Comparison of ENCODE assay signal across 8 cellular contexts in genomic region chr19:33235269-33235995, GRCh38. TPM values are rescaled to one million over a fixed set of nuclear protein-coding genes. Genes with fewer than 3 reads are reported as not detected.
DNase-seq lines count a peak whose midpoint lies in the region; ATAC-seq and TF ChIP-seq lines count a peak whose summit lies in the region.

No MANE protein-coding gene starts in this region.

- ATAC-seq in omental fat pad (ENCODE audit: low FRiP score): no peak

- DNase-seq in DMS53 treated with DMSO at 0.1 percent for 48 hours (lab: John Stamatoyannopoulos, UW; ENCODE audit: unreplicated experiment) (peak; percentile 66), GM20000 (ENCODE audit: low spot score) (peak; percentile 94), HPDE6-E6E7 (ENCODE audit: extremely low spot score) (peak; percentile 68), Peyer's patch (peak; percentile 83 to 95 (median 88)), fibroblast of the aortic adventitia (ENCODE audit: low read depth) (peak; percentile 72), omental fat pad (ENCODE audit: low spot score) (peak; percentile 97), thyroid gland (peak; percentile 78 to 79)
- DNase-seq in activated T-cell treated with anti-CD3 and anti-CD28 coated beads, Interleukin-2, amount 50 U/mL, for 48 hours: peak; percentile 87 to 90

- H3K27ac ChIP-seq in Peyer's patch: peak overlapping the region in 2 of 4 donors; percentile 26 to 67
- H3K27ac ChIP-seq in thyroid gland: no peak overlapping the region

- TF ChIP-seq CTCF in GM20000 (IDR thresholded peaks at IDR 0.05; ENCODE audit: extremely low read depth, missing control alignments) (peak; percentile 69), Peyer's patch (IDR thresholded peaks at IDR 0.05) (peak; percentile 73 to 94 (median 91)), fibroblast of the aortic adventitia (IDR thresholded peaks at IDR 0.05; ENCODE audit: insufficient read depth, low read length) (peak; percentile 91), omental fat pad (IDR thresholded peaks at IDR 0.05) (peak in 2 of 3 donors; percentile 62 to 80), thyroid gland (IDR thresholded peaks at IDR 0.05) (peak; percentile 62 to 95 (median 81))

- intact Hi-C loops in thyroid gland (cut with DNase I): no loop called here

- H3K4me3 ChIP-seq in Peyer's patch (peak overlapping the region; percentile 10 to 41 (median 36)), fibroblast of the aortic adventitia (ENCODE audit: low read depth, low read length) (no peak overlapping the region), thyroid gland (replicated peaks in 1 of 3) (no peak overlapping the region)

- H3K36me3 ChIP-seq in Peyer's patch (no peaks in the 10 kb centered on the region), thyroid gland (no peaks in the 10 kb centered on the region)

- H3K27me3 ChIP-seq in Peyer's patch: no peaks in the 10 kb centered on the region
- H3K27me3 ChIP-seq in thyroid gland: no peaks in the 10 kb centered on the region

- H3K9me3 ChIP-seq in Peyer's patch: no peaks in the 10 kb centered on the region
- H3K9me3 ChIP-seq in thyroid gland: no peaks in the 10 kb centered on the region

- TF ChIP-seq POLR2A in Peyer's patch (IDR thresholded peaks at IDR 0.05): no peak
- TF ChIP-seq POLR2A in thyroid gland (IDR thresholded peaks at IDR 0.05): no peak

- H3K4me1 ChIP-seq in Peyer's patch: no peaks in the 10 kb centered on the region
- H3K4me1 ChIP-seq in thyroid gland: no peaks in the 10 kb centered on the region

- 65 to 68% methylated on average over 28 to 30 of the region's 30 CpGs for WGBS in thyroid gland, 2 donors

RNA-seq across cellular contexts. Expression of gene SLC7A10, which starts 9.8 kb away (rescaled TPM):
- total RNA-seq in Peyer's patch: not detected
- not detected in 2 replicates for total RNA-seq in fibroblast of the aortic adventitia (ENCODE audit: low replicate concordance)
- total RNA-seq in omental fat pad: 100 to 1,000 TPM in 1 of 4 donors, 10 to 100 TPM in 3; 12.9 to 150 (median 33.1) TPM
- total RNA-seq in thyroid gland: 1 to 10 TPM in 1 of 4 donors, under 1 TPM in 3; 0.29 to 2.7 (median 0.78) TPM

RNA-seq across cellular contexts. Expression of gene LRP3, which starts 41.3 kb away (rescaled TPM):
- total RNA-seq in Peyer's patch (10 to 100 TPM in 1 of 4 donors, 1 to 10 TPM in 3; 6.7 to 25.6 (median 7.8) TPM), fibroblast of the aortic adventitia (ENCODE audit: low replicate concordance) (15.0 and 33.2 TPM in 2 replicates), omental fat pad (10 to 100 TPM; 19.1 to 61.8 (median 28.3) TPM), thyroid gland (10 to 100 TPM; 33.3 to 49.9 (median 39.0) TPM)

Comparison
In these comparisons a context has a peak if more than half of its experiments do, and no peak if none do; other contexts are left out.
1. H3K4me3 ChIP-seq: peak in Peyer's patch (4 of 4); none in fibroblast of the aortic adventitia (single experiment) and thyroid gland (0 of 3).
2. Peak in every context shown above with its lines, with median percentiles within 50 percentile points of each other: DNase-seq and CTCF ChIP-seq.